In the genomic region with DNA sequence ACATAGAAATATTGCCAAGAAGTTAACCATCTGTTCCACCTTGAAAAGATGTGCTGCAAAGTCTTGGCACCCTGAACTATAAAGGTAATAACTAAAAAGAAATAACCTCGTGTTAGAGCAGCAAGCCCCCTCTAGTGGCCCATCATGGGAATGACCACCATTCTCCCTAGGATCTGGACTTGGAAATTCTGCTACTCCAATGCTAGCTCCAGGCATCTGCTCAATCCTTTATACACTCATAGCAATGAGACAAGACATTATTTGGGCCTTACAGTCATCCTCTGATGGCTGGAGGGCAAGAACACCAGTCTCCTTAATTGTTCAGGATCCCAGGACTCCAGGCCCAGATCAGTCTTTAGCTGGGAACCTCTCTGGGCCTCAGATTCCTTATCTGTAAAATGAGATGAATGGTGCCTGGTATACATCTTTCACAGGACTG, we compare ENCODE assay signal across 8 cellular contexts.
DNase-seq lines count a peak whose midpoint lies in the region; ATAC-seq and TF ChIP-seq lines count a peak whose summit lies in the region.

No MANE protein-coding gene starts in this region.

- H3K9me3 ChIP-seq in Loucy (ENCODE audit: insufficient read depth, low read depth, low read length) (no peaks in the 10 kb centered on the region; the same call in 1 of the 2 replicates), lower lobe of right lung (peaks cover 7% of the 10 kb centered on the region)

- peak; percentile 98 for TF ChIP-seq CTCF in Loucy (conservative IDR thresholded peaks at IDR 0.05; ENCODE audit: low read length)
- peak; percentile 91 for TF ChIP-seq CTCF in choroid plexus epithelial cell (conservative IDR thresholded peaks at IDR 0.05; ENCODE audit: low read depth, low read length)
- TF ChIP-seq CTCF in lower lobe of right lung (IDR thresholded peaks at IDR 0.05), result peak; percentile 87

- intact Hi-C loops in lower lobe of right lung (cut with DNase I), result no loop called here

- H3K27me3 ChIP-seq in Loucy (ENCODE audit: insufficient read depth, low read length, poor library complexity, severe bottlenecking) (no peaks in the 10 kb centered on the region), lower lobe of right lung (ENCODE audit: low read depth) (no peaks in the 10 kb centered on the region)

- H4K20me1 ChIP-seq in Loucy (ENCODE audit: insufficient read depth, low read length, poor library complexity, severe bottlenecking), result no peaks in the 10 kb centered on the region

- no peak overlapping the region for H3K27ac ChIP-seq in lower lobe of right lung

- DNase-seq in D341Med (ENCODE audit: low spot score), result peak; percentile 63
- DNase-seq in SKM-1 treated with dmso at 0.1 percent for 144 hours (lab: John Stamatoyannopoulos, UW; ENCODE audit: unreplicated experiment), result peak; percentile 47
- DNase-seq in choroid plexus epithelial cell (ENCODE audit: low read depth), result peak; percentile 79
- no peak for DNase-seq in lower lobe of right lung
- DNase-seq in stromal cell of bone marrow (ENCODE audit: low read depth), result peak; percentile 25

- no peak overlapping the region for H3K4me3 ChIP-seq in Loucy (ENCODE audit: low read length, poor library complexity, severe bottlenecking)
- H3K4me3 ChIP-seq in choroid plexus epithelial cell (ENCODE audit: low read depth, low read length), result no peak overlapping the region
- no peak overlapping the region for H3K4me3 ChIP-seq in lower lobe of right lung

- no peaks in the 10 kb centered on the region for H3K9me2 ChIP-seq in Loucy (replicated peaks; ENCODE audit: low read depth, low read length)

- H3K79me2 ChIP-seq in Loucy (ENCODE audit: insufficient read depth, low read length), result no peaks in the 10 kb centered on the region

- no peak overlapping the region for H2AFZ ChIP-seq in Loucy (ENCODE audit: low read length)

- H3K4me1 ChIP-seq in Loucy (ENCODE audit: insufficient read depth, low read length, poor library complexity, severe bottlenecking), result no peaks in the 10 kb centered on the region
- no peaks in the 10 kb centered on the region for H3K4me1 ChIP-seq in lower lobe of right lung

- H3K9ac ChIP-seq in Loucy (ENCODE audit: low read depth, low read length, poor library complexity, severe bottlenecking), result no peak overlapping the region

- no peaks in the 10 kb centered on the region for H3F3A ChIP-seq in Loucy (ENCODE audit: low read depth)

- ATAC-seq in GM19467 (IDR thresholded peaks at IDR 0.05; ENCODE audit: unreplicated experiment) (peak; percentile 76), lower lobe of right lung (peak; percentile 69 to 75), GM19328 (IDR thresholded peaks at IDR 0.05; ENCODE audit: unreplicated experiment) (no peak)

- H3K4me2 ChIP-seq in Loucy (ENCODE audit: low read depth, low read length, poor library complexity, severe bottlenecking), result no peak overlapping the region

- H3K36me3 ChIP-seq in Loucy (ENCODE audit: insufficient read depth, low read length) (no peaks in the 10 kb centered on the region), lower lobe of right lung (no peaks in the 10 kb centered on the region)
